Comparison of ENCODE assay signal across 8 cellular contexts in genomic region chr17:44865231-44865660, GRCh38. TPM values are rescaled to one million over a fixed set of nuclear protein-coding genes. Genes with fewer than 3 reads are reported as not detected.
DNase-seq lines count a peak whose midpoint lies in the region; ATAC-seq, FAIRE-seq and TF ChIP-seq lines count a peak whose summit lies in the region.

No MANE protein-coding gene starts in this region.

- no peak overlapping the region for H3K27ac ChIP-seq in kidney (ENCODE audit: low read depth in 2 of 2, low read length in 2 of 2)

- H3K4me3 ChIP-seq in cardiac fibroblast (replicated peaks in 1 of 2; ENCODE audit: low read depth in 2 of 2, low read length in 2 of 2), result no peak overlapping the region
- H3K4me3 ChIP-seq in kidney (ENCODE audit: low read length in 2 of 2), result no peak overlapping the region

- POLR2A ChIA-PET in activated B cell treated with CpG ODN at 0.5 μM for 24 hours (lab: Charles Lee), result no interaction called here

- intact Hi-C loops in activated B cell treated with CpG ODN at 0.5 μM for 24 hours (cut with micrococcal nuclease), result loop anchor here (1.0 kb wide), 2 partner anchors 86 to 90 kb away; no protein-coding TSS in a partner anchor
- intact Hi-C loops in kidney (cut with DNase I), result no loop called here

- no peak overlapping the region for H3K27ac Mint-ChIP-seq in activated B cell treated with CpG ODN at 0.5 μM for 24 hours

- H3K9me3 ChIP-seq in kidney (ENCODE audit: control insufficient read depth in 1 of 2, low read length in 2 of 2), result no peaks in the 10 kb centered on the region

- H3K36me3 Mint-ChIP-seq in activated B cell treated with CpG ODN at 0.5 μM for 24 hours (ENCODE audit: low read depth), result peaks cover 90% of the 10 kb centered on the region

- peaks cover 41 to 44% of the 10 kb centered on the region in 2 donors for H3K36me3 ChIP-seq in kidney (ENCODE audit: control insufficient read depth in 1 of 2, insufficient read depth in 2 of 2, low read length in 2 of 2)

- peak; percentile 65 for TF ChIP-seq CTCF in GM20000 (IDR thresholded peaks at IDR 0.05; ENCODE audit: extremely low read depth, missing control alignments)
- peak; percentile 41 for TF ChIP-seq CTCF in activated B cell treated with CpG ODN at 0.5 μM for 24 hours (IDR thresholded peaks at IDR 0.05)
- peak; percentile 87 for TF ChIP-seq CTCF in cardiac fibroblast (IDR thresholded peaks at IDR 0.05; ENCODE audit: low read depth, low read length)
- peak; percentile 78 for TF ChIP-seq CTCF in kidney (IDR thresholded peaks at IDR 0.05; ENCODE audit: borderline replicate concordance, extremely low read depth, insufficient read depth)

- peak; percentile 52 for ATAC-seq in activated B cell treated with CpG ODN at 0.5 μM for 24 hours (ENCODE audit: low read depth)
- ATAC-seq in HG02870 (IDR thresholded peaks at IDR 0.05; ENCODE audit: unreplicated experiment), result no peak

- DNase-seq in A172 (ENCODE audit: low spot score) (peak; percentile 80), GM20000 (ENCODE audit: low spot score) (peak; percentile 76), NCI-H2227 treated with DMSO at 0.1 percent for 48 hours (lab: John Stamatoyannopoulos, UW) (peak; percentile 74), activated B cell treated with CpG ODN at 0.5 μM for 24 hours (peak; percentile 26), cardiac fibroblast (ENCODE audit: low read depth in 2 of 2) (peak; percentile 83), kidney (no peak)
- peak; percentile 41 to 45 for DNase-seq in stimulated activated CD4-positive, alpha-beta T cell treated with anti-CD3 and anti-CD28 coated beads, Interleukin-1b, Interleukin-23, amount 100 ng/mL, for 1 hour (ENCODE audit: low read depth in 2 of 2)

- H3K4me1 ChIP-seq in kidney (ENCODE audit: control insufficient read depth in 1 of 2, insufficient read depth in 1 of 2, low read depth in 1 of 2, low read length in 2 of 2), result no peaks in the 10 kb centered on the region

- no peaks in the 10 kb centered on the region for H3K27me3 Mint-ChIP-seq in activated B cell treated with CpG ODN at 0.5 μM for 24 hours

- no peak overlapping the region for H3K9ac ChIP-seq in kidney (ENCODE audit: low read length in 2 of 2)

- FAIRE-seq in kidney (lab: Jason Lieb, UNC), result no peak

- CTCF ChIA-PET in activated B cell treated with CpG ODN at 0.5 μM for 24 hours (lab: Charles Lee), result interaction anchor here (0.7 to 6.3 kb wide), 7 partner anchors 13 to 332 kb away, joined by 3 to 67 read pairs (median 6); no protein-coding TSS in a partner anchor

- no peak overlapping the region for H3K4me3 Mint-ChIP-seq in activated B cell treated with CpG ODN at 0.5 μM for 24 hours

- H3K9me3 Mint-ChIP-seq in activated B cell treated with CpG ODN at 0.5 μM for 24 hours, result no peaks in the 10 kb centered on the region

- no peaks in the 10 kb centered on the region for H3K4me1 Mint-ChIP-seq in activated B cell treated with CpG ODN at 0.5 μM for 24 hours

RNA-seq across cellular contexts. Expression of gene HIGD1B, which starts 17.6 kb away (rescaled TPM):
- total RNA-seq in A172 (2014; rRNA removed; shearing (Covaris generic)), result not detected in 2 replicates
- total RNA-seq in activated B cell treated with CpG ODN at 0.5 μM for 24 hours (not detected in 2 replicates), kidney (2.2 TPM)
- 3.2 TPM for polyA plus RNA-seq in kidney (ENCODE audit: insufficient read depth, low read depth, low replicate concordance)

RNA-seq across cellular contexts. Expression of gene EFTUD2, which starts 34.0 kb away (rescaled TPM):
- 185 and 215 TPM in 2 replicates for total RNA-seq in A172 (2014; rRNA removed; shearing (Covaris generic))
- total RNA-seq in activated B cell treated with CpG ODN at 0.5 μM for 24 hours (168 and 192 TPM in 2 replicates), kidney (98.4 TPM)
- 37.9 TPM for polyA plus RNA-seq in kidney (ENCODE audit: insufficient read depth, low read depth, low replicate concordance)

RNA-seq across cellular contexts. Expression of gene GJC1, which starts 35.2 kb away (rescaled TPM):
- total RNA-seq in A172 (2014; rRNA removed; shearing (Covaris generic)), result 89.1 and 114 TPM in 2 replicates
- total RNA-seq in activated B cell treated with CpG ODN at 0.5 μM for 24 hours, result 0.20 TPM in 2 replicates
- 6.5 TPM for total RNA-seq in kidney
- 1.8 TPM for polyA plus RNA-seq in kidney (ENCODE audit: insufficient read depth, low read depth, low replicate concordance)

RNA-seq across cellular contexts. Expression of gene GFAP, which starts 50.1 kb away (rescaled TPM):
- total RNA-seq in A172 (2014; rRNA removed; shearing (Covaris generic)), result not detected in 2 replicates
- total RNA-seq in activated B cell treated with CpG ODN at 0.5 μM for 24 hours (not detected in 2 replicates), kidney (1.4 TPM)
- 2.3 TPM for polyA plus RNA-seq in kidney (ENCODE audit: insufficient read depth, low read depth, low replicate concordance)

Comparison
In these comparisons a context has a peak if more than half of its experiments do, and no peak if none do; other contexts are left out.
1. RNA of gene GJC1, which starts 35.2 kb away (total RNA-seq): 89.1 to 114 TPM in A172; 6.5 TPM in kidney (single experiment) and 0.20 TPM in activated B cell treated with CpG ODN at 0.5 μM for 24 hours; every median in the first group is over 10 times any median in the second.
2. Peak in every context shown above with its lines, with median percentiles within 50 percentile points of each other: CTCF ChIP-seq.